Comparison of ENCODE assay signal across 1 cellular context in genomic region chr15:26325495-26325894, GRCh38.
TF ChIP-seq lines count a peak whose summit lies in the region.

No MANE protein-coding gene starts in this region.

TF ChIP-seq in SK-N-SH, 30 proteins besides CTCF, POLR2A, EP300 and RAD21 (continued from another document):
- no peak for TF ChIP-seq MAX (IDR thresholded peaks at IDR 0.05; ENCODE audit: low read depth)
- no peak for TF ChIP-seq ZBTB33 (IDR thresholded peaks at IDR 0.05; ENCODE audit: borderline replicate concordance, low read depth)
- TF ChIP-seq POLR2AphosphoS5 (IDR thresholded peaks at IDR 0.05; ENCODE audit: low read depth, low read length): no peak
- TF ChIP-seq FOXJ3 (CRISPR knock-in tag; IDR thresholded peaks at IDR 0.05): no peak
